ENCODE assay signal across 27 cellular contexts in genomic region chr16:49500211-49500610, GRCh38.
"Had no signal": no experiment of that assay in that cellular context is flagged by ENCODE, and none has a peak within 500 bp of the region (broad histone marks: within the 10 kb centered on the region; RNA-seq: fewer than 3 reads in every experiment).

No MANE protein-coding gene starts in this region.

- H3K36me3 ChIP-seq: adrenal gland, breast epithelium, MG63 had no signal

- H3K4me3 ChIP-seq: adrenal gland, breast epithelium, MG63 had no signal

- ATAC-seq: activated T-helper 17 cell treated with anti-CD3 and anti-CD28 coated beads, Interleukin-2, amount 50 U/mL, for 72 hours; PC-3; T-helper 17 cell had no signal

- H3K27ac Mint-ChIP-seq: activated B cell treated with CpG ODN at 0.5 μM for 24 hours; activated CD4-positive, alpha-beta T cell treated with anti-CD3 and anti-CD28 coated beads, Interleukin-2, amount 10 ng/mL, durations not matched to agents 24 days and 14 days; activated naive CD8-positive, alpha-beta T cell treated with anti-CD3 and anti-CD28 coated beads, Interleukin-2, amount 10 ng/mL, durations not matched to agents 7 days and 5 days; activated T-helper 17 cell treated with anti-CD3 and anti-CD28 coated beads, Interleukin-2, amount 50 U/mL, for 72 hours; T-helper 17 cell had no signal

- H3K9me3 Mint-ChIP-seq: activated B cell treated with CpG ODN at 0.5 μM for 24 hours; activated CD4-positive, alpha-beta T cell treated with anti-CD3 and anti-CD28 coated beads, Interleukin-2, amount 10 ng/mL, durations not matched to agents 24 days and 14 days; activated naive CD8-positive, alpha-beta T cell treated with anti-CD3 and anti-CD28 coated beads, Interleukin-2, amount 10 ng/mL, durations not matched to agents 7 days and 5 days; activated T-helper 17 cell treated with anti-CD3 and anti-CD28 coated beads, Interleukin-2, amount 50 U/mL, for 72 hours had no signal

- H3K9me3 ChIP-seq: adrenal gland, breast epithelium, MG63 had no signal

- H3K4me1 Mint-ChIP-seq: activated CD4-positive, alpha-beta T cell treated with anti-CD3 and anti-CD28 coated beads, Interleukin-2, amount 10 ng/mL, durations not matched to agents 24 days and 14 days; activated T-helper 17 cell treated with anti-CD3 and anti-CD28 coated beads, Interleukin-2, amount 50 U/mL, for 72 hours had no signal

- H3K27me3 ChIP-seq: adrenal gland, breast epithelium, MG63 had no signal

- H3K4me3 Mint-ChIP-seq: activated B cell treated with CpG ODN at 0.5 μM for 24 hours; activated CD4-positive, alpha-beta T cell treated with anti-CD3 and anti-CD28 coated beads, Interleukin-2, amount 10 ng/mL, durations not matched to agents 24 days and 14 days; activated naive CD8-positive, alpha-beta T cell treated with anti-CD3 and anti-CD28 coated beads, Interleukin-2, amount 10 ng/mL, durations not matched to agents 7 days and 5 days; activated T-helper 17 cell treated with anti-CD3 and anti-CD28 coated beads, Interleukin-2, amount 50 U/mL, for 72 hours; T-helper 17 cell had no signal

- H3K27ac ChIP-seq: adrenal gland, breast epithelium had no signal

- H3K4me1 ChIP-seq: adrenal gland, breast epithelium had no signal

- H3K36me3 Mint-ChIP-seq: activated naive CD8-positive, alpha-beta T cell treated with anti-CD3 and anti-CD28 coated beads, Interleukin-2, amount 10 ng/mL, durations not matched to agents 7 days and 5 days had no signal

- H3K27me3 Mint-ChIP-seq: activated CD4-positive, alpha-beta T cell treated with anti-CD3 and anti-CD28 coated beads, Interleukin-2, amount 10 ng/mL, durations not matched to agents 24 days and 14 days; activated naive CD8-positive, alpha-beta T cell treated with anti-CD3 and anti-CD28 coated beads, Interleukin-2, amount 10 ng/mL, durations not matched to agents 7 days and 5 days; IgD-negative memory B cell had no signal

- DNase-seq: activated CD4-positive, alpha-beta T cell treated with anti-CD3 and anti-CD28 coated beads for 1 hour; activated CD4-positive, alpha-beta T cell treated with anti-CD3 and anti-CD28 coated beads, Interleukin-2, amount 10 ng/mL, durations not matched to agents 24 days and 14 days; activated CD4-positive, alpha-beta T cell treated with anti-CD3 and anti-CD28 coated beads, Interleukin-2, amount 50 U/mL, for 48 hours; activated naive CD4-positive, alpha-beta T cell treated with anti-CD3 and anti-CD28 coated beads, Interleukin-2, amount 50 U/mL, for 16 hours; activated T-cell treated with anti-CD3 and anti-CD28 coated beads for 4 hours; activated T-cell treated with anti-CD3 and anti-CD28 coated beads, Interleukin-2, amount 50 U/mL, for 48 hours; adrenal gland; KG1; MG63; MV-4-11; NCI-H1092 treated with DMSO at 0.1 percent for 48 hours; NCI-H1417 treated with DMSO at 0.1 percent for 48 hours; NCI-H1694; NCI-H2029 treated with DMSO at 0.1 percent for 48 hours; NCI-H345; NCI-H510A; NCI-H82; NK-92 treated with Interleukin-12 subunit alpha and Interleukin-12 subunit beta, amount 100 ng/mL, for 24 hours; PC-3; SHP77 treated with DMSO at 0.1 percent for 48 hours; T-helper 17 cell; T-helper 9 cell had no signal
